In the genomic region with DNA sequence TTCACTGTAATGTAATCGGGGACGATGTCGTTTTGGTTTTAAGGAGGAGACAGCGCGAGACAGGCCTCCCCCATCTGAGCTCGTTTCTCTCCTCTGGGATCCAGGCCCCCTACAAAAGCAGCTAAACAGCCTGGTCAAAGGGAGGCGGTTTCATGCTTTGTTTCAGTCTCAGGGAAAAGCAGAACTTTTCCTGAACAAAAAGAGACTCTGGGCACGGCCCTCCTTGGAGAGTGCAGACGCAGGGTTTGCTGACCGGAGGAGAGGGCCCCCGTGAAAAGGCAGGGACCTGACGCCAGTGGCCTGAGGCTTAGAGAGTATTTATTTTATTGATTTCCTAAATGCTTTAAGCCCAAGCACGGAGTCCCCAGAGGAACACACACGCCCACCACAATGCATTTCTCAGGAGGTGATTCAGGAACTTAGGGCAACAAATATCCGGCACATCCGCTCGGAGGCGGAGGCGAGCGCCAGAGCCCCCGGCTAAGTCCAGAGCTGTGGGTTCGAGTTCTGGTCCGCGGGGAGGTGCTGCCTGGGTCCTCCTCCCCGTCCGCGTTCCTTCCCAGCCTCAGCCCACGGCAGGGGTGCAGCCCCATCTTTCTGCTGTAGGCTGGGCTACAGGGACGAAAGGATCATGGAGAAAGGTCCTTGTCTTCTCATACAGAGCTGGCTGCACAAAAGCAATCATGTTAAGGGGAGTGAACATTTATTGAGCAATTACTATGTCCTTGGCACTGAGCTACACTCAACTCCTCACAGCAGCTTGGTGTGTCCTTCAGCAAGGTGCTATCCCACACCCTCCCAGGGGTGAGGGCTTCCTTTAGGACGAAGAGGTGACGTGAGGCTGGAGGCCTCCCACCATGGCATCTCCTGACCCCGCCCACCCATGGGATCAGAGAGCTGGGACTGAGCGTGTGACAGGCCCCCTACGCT, we compare ENCODE assay signal across 11 cellular contexts. TPM values are rescaled to one million over a fixed set of nuclear protein-coding genes. Genes with fewer than 3 reads are reported as not detected.
DNase-seq lines count a peak whose midpoint lies in the region; ATAC-seq and TF ChIP-seq lines count a peak whose summit lies in the region.
"Had no signal": no experiment of that assay in that cellular context is flagged by ENCODE, and none has a peak within 500 bp of the region (broad histone marks: within the 10 kb centered on the region; RNA-seq: fewer than 3 reads in every experiment).

No MANE protein-coding gene starts in this region.

- H3K27me3 Mint-ChIP-seq in endothelial cell (ENCODE audit: unreplicated experiment) = no peaks in the 10 kb centered on the region

- intact Hi-C loops in A673 (cut with micrococcal nuclease; ENCODE audit: unreplicated experiment) = no loop called here

- ATAC-seq in HG03135 (IDR thresholded peaks at IDR 0.05; ENCODE audit: unreplicated experiment) (no peak), HG03097 (IDR thresholded peaks at IDR 0.05; ENCODE audit: low FRiP score, unreplicated experiment) (no peak)

- TF ChIP-seq CTCF in A673 (conservative IDR thresholded peaks at IDR 0.05; ENCODE audit: low read depth, low read length) (no peak), endothelial cell (IDR thresholded peaks at IDR 0.05; ENCODE audit: unreplicated experiment) (no peak)

- H3K4me1 Mint-ChIP-seq in endothelial cell (ENCODE audit: unreplicated experiment) = peaks cover 4% of the 10 kb centered on the region

- peak; percentile 69 for DNase-seq in A673 (ENCODE audit: low spot score)
- peak; percentile 23 to 62 for DNase-seq in HAP-1 (ENCODE audit: low spot score in 2 of 2)
- peak in 3 of 61 donors; percentile 16 to 46 (median 44) for DNase-seq in caudate nucleus (lab: John Stamatoyannopoulos, UW)
- peak; percentile 38 for DNase-seq in midbrain (lab: John Stamatoyannopoulos, UW)
- no peak for DNase-seq in AML-193 (lab: John Stamatoyannopoulos, UW)
- no peak for DNase-seq in endothelial cell (ENCODE audit: low spot score)
- DNase-seq: activated CD4-positive, alpha-beta T cell treated with anti-CD3 and anti-CD28 coated beads, Interleukin-2, amount 10 ng/mL, durations not matched to agents 7 days and 5 days; COR-L47; NCI-H446 treated with DMSO at 0.1 percent for 48 hours had no signal

- H3K36me3 ChIP-seq in A673 (ENCODE audit: insufficient read depth, low read length, poor library complexity, severe bottlenecking) (no peaks in the 10 kb centered on the region), HAP-1 (replicated peaks) (no peaks in the 10 kb centered on the region)

- CTCF ChIA-PET in A673 (lab: Charles Lee) = interaction anchor here (0.6 kb wide), 1 partner anchor 15 kb away, joined by 15 read pairs; no protein-coding TSS in a partner anchor

- H3K4me3 ChIP-seq in A673 (ENCODE audit: low read depth, low read length, poor library complexity, severe bottlenecking) = no peak overlapping the region
- H3K4me3 ChIP-seq in HAP-1 = no peak overlapping the region

- H3K9me3 ChIP-seq in A673 (ENCODE audit: low read depth, low read length, poor library complexity, severe bottlenecking) (no peaks in the 10 kb centered on the region), HAP-1 (no peaks in the 10 kb centered on the region)

- no peaks in the 10 kb centered on the region for H3K36me3 Mint-ChIP-seq in endothelial cell (ENCODE audit: low read depth, unreplicated experiment)

- in situ Hi-C loops in HAP-1 (cut with MboI; ENCODE audit: low sequenced_read_pairs) = no loop called here

- H3K4me1 ChIP-seq in A673 (ENCODE audit: insufficient read depth, low read length, poor library complexity, severe bottlenecking) (peaks cover 40% of the 10 kb centered on the region), HAP-1 (peaks cover 31% of the 10 kb centered on the region)

- H3K27ac Mint-ChIP-seq in endothelial cell (ENCODE audit: unreplicated experiment) = no peak overlapping the region

- H3K27me3 ChIP-seq in A673 (replicated peaks; ENCODE audit: insufficient read depth, low read depth, low read length, poor library complexity) (no peaks in the 10 kb centered on the region), HAP-1 (ENCODE audit: low read depth) (no peaks in the 10 kb centered on the region)

- no peak overlapping the region for H3K4me3 Mint-ChIP-seq in endothelial cell (ENCODE audit: unreplicated experiment)

- no TSS peak for BruUV-seq in A673 (replicated peaks; lab: Mats Ljungman, UMichigan)

- H3K27ac ChIP-seq in A673 (ENCODE audit: low read depth, low read length, poor library complexity, severe bottlenecking) (peak overlapping the region; percentile 71), caudate nucleus (ENCODE audit: low read depth, low read length) (peak overlapping the region; percentile 65)

- POLR2A ChIA-PET in A673 (lab: Charles Lee; ENCODE audit: low non-redundant PET) = no interaction called here

- no peaks in the 10 kb centered on the region for H3K9me3 Mint-ChIP-seq in endothelial cell (ENCODE audit: unreplicated experiment)
- H3K9me3 Mint-ChIP-seq: activated CD4-positive, alpha-beta T cell treated with anti-CD3 and anti-CD28 coated beads, Interleukin-2, amount 10 ng/mL, durations not matched to agents 7 days and 5 days had no signal

RNA-seq across cellular contexts. Expression of gene PTGES, which starts 40.0 kb away (rescaled TPM):
- total RNA-seq in A673 (2021) (0.80 and 1.4 TPM in 2 replicates), endothelial cell (ENCODE audit: unreplicated experiment) (0.15 TPM)
- total RNA-seq: activated CD4-positive, alpha-beta T cell treated with anti-CD3 and anti-CD28 coated beads, Interleukin-2, amount 10 ng/mL, durations not matched to agents 7 days and 5 days had no signal

RNA-seq across cellular contexts. Expression of gene PRRX2, which starts 47.4 kb away (rescaled TPM):
- 12.7 and 16.6 TPM in 2 replicates for total RNA-seq in A673 (2021)
- 0.21 TPM for total RNA-seq in endothelial cell (ENCODE audit: unreplicated experiment)

Comparison
In these comparisons a context has a peak if more than half of its experiments do, and no peak if none do; other contexts are left out.
1. DNase-seq: peak in A673 (single experiment), HAP-1 (2 of 2) and midbrain (single experiment); none in AML-193 (0 of 2) and endothelial cell (single experiment).
2. RNA of gene PRRX2, which starts 47.4 kb away (total RNA-seq): 12.7 to 16.6 TPM in A673; 0.21 TPM in endothelial cell (single experiment); every median in the first group is over 10 times any median in the second.